In the genomic region with DNA sequence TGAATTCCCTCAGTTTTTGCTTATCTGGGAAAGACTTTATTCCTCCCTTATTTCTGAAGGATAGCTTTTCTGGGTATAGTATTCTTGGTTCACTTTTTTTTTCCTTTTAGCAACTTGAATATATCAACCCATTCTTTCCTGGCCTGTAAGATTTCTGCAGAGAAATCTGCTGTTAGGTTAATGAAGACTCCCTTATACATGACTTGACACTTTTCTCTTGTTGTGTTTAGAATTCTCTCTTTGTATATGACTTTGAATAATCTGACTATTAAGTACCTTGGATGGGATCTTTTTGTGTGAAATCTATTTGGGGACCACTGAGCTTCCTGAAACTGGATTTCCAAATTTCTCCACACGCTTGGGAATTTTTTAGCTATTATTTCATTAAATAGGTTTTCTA, we compare ENCODE assay signal across 27 cellular contexts. TPM values are rescaled to one million over a fixed set of nuclear protein-coding genes. Genes with fewer than 3 reads are reported as not detected.
DNase-seq lines count a peak whose midpoint lies in the region; ATAC-seq, FAIRE-seq and TF ChIP-seq lines count a peak whose summit lies in the region.
"Had no signal": no experiment of that assay in that cellular context is flagged by ENCODE, and none has a peak within 500 bp of the region (broad histone marks: within the 10 kb centered on the region; RNA-seq: fewer than 3 reads in every experiment).

No MANE protein-coding gene starts in this region.

- no peak overlapping the region for H2BK120ac ChIP-seq in IMR-90 (ENCODE audit: low read depth, low read length)

- in situ Hi-C loops in HepG2 (cut with HindIII; ENCODE audit: extremely low pct_ligation_motif_present, low pct_unique_long_range_greater_than_20kb) (loop anchor here (5.0 kb wide), 1 partner anchor 77 kb away; a partner anchor contains a TSS), IMR-90 (cut with MboI; ENCODE audit: low sequenced_read_pairs) (no loop called here), K562 (cut with MboI) (no loop called here)

- BruUV-seq in HepG2 (replicated peaks; lab: Mats Ljungman, UMichigan) = no TSS peak
- no TSS peak for BruUV-seq in IMR-90 (replicated peaks; lab: Mats Ljungman, UMichigan)
- no TSS peak for BruUV-seq in K562 (replicated peaks; lab: Mats Ljungman, UMichigan)

- H3K9me3 ChIP-seq in HepG2 (ENCODE audit: low read length) (peaks cover 9% of the 10 kb centered on the region), right lobe of liver (no peaks in the 10 kb centered on the region), IMR-90 (ENCODE audit: control insufficient read depth, insufficient read depth, low read length) (peaks cover 3% of the 10 kb centered on the region; the same call in 1 of the 2 replicates), K562 (replicated peaks; ENCODE audit: control insufficient read depth, insufficient read depth, low read depth, low read length) (no peaks in the 10 kb centered on the region), neutrophil (no peaks in the 10 kb centered on the region), WERI-Rb-1 (ENCODE audit: severe bottlenecking) (peaks cover 12% of the 10 kb centered on the region)
- H3K9me3 ChIP-seq: BE2C had no signal

- H3K27me3 ChIP-seq in HepG2 (ENCODE audit: control insufficient read depth in 1 of 2, insufficient read depth in 2 of 2, low read length in 2 of 2) = no peaks in the 10 kb centered on the region
- no peaks in the 10 kb centered on the region for H3K27me3 ChIP-seq in right lobe of liver
- no peaks in the 10 kb centered on the region for H3K27me3 ChIP-seq in IMR-90 (ENCODE audit: control insufficient read depth, insufficient read depth, low read length)
- no peaks in the 10 kb centered on the region for H3K27me3 ChIP-seq in K562 (ENCODE audit: control insufficient read depth in 2 of 2, insufficient read depth in 2 of 2, low read length in 2 of 2)
- H3K27me3 ChIP-seq in neutrophil = no peaks in the 10 kb centered on the region
- no peaks in the 10 kb centered on the region for H3K27me3 ChIP-seq in WERI-Rb-1 (ENCODE audit: insufficient read depth, low read depth, severe bottlenecking)
- H3K27me3 ChIP-seq: BE2C, BLaER1 had no signal

- TF ChIP-seq RAD21 in HepG2 (CRISPR knock-in tag; IDR thresholded peaks at IDR 0.05) = no peak
- no peak for TF ChIP-seq RAD21 in IMR-90 (IDR thresholded peaks at IDR 0.05; ENCODE audit: low read length)
- no peak for TF ChIP-seq RAD21 in K562 (CRISPR knock-in tag; conservative IDR thresholded peaks at IDR 0.05 in 1 of 2, IDR thresholded peaks at IDR 0.05 in 1 of 2)

- H2BK5ac ChIP-seq in IMR-90 (ENCODE audit: low read depth, low read length, poor library complexity, severe bottlenecking) = no peak overlapping the region

- H2BK15ac ChIP-seq in IMR-90 (ENCODE audit: low read depth, low read length) = no peak overlapping the region

- H2BK20ac ChIP-seq in IMR-90 (ENCODE audit: low read depth, low read length) = no peak overlapping the region

- TF ChIP-seq EP300 in HepG2 (IDR thresholded peaks at IDR 0.05; ENCODE audit: low read depth in 2 of 2, low read length in 2 of 2) (no peak), HepG2 (CRISPR knock-in tag; IDR thresholded peaks at IDR 0.05; ENCODE audit: borderline replicate concordance) (no peak), K562 (IDR thresholded peaks at IDR 0.05; ENCODE audit: low read length) (no peak)

- H3K4me1 ChIP-seq in HepG2 (ENCODE audit: insufficient read depth, low read length) (peaks cover 27% of the 10 kb centered on the region), right lobe of liver (peaks cover 0 to 22% (median 5%) of the 10 kb centered on the region in 4 donors), IMR-90 (ENCODE audit: control insufficient read depth, insufficient read depth, low read length) (no peaks in the 10 kb centered on the region), K562 (replicated peaks in 1 of 2; ENCODE audit: control insufficient read depth in 2 of 2, insufficient read depth in 2 of 2, low read length in 2 of 2) (no peaks in the 10 kb centered on the region; a peak in 1 of 5 replicates), neutrophil (ENCODE audit: control insufficient read depth in 1 of 2, insufficient read depth in 1 of 2, low read depth in 1 of 2, low read length in 1 of 2) (no peaks in the 10 kb centered on the region)
- H3K4me1 ChIP-seq: BE2C, BLaER1 had no signal

- H3K36me3 ChIP-seq in HepG2 (replicated peaks in 1 of 2; ENCODE audit: control insufficient read depth in 1 of 2, insufficient read depth in 2 of 2, low read length in 2 of 2) (no peaks in the 10 kb centered on the region), right lobe of liver (peaks cover 0 to 2% (median 0%) of the 10 kb centered on the region in 4 donors), IMR-90 (ENCODE audit: control insufficient read depth, insufficient read depth, low read length) (no peaks in the 10 kb centered on the region), K562 (ENCODE audit: control insufficient read depth, insufficient read depth, low read length) (no peaks in the 10 kb centered on the region), neutrophil (peaks cover 41% of the 10 kb centered on the region), WERI-Rb-1 (no peaks in the 10 kb centered on the region)
- H3K36me3 ChIP-seq: BE2C had no signal

- no peak for TF ChIP-seq CTCF in HepG2 (CRISPR knock-in tag; IDR thresholded peaks at IDR 0.05)
- TF ChIP-seq CTCF in right lobe of liver (IDR thresholded peaks at IDR 0.05) = no peak
- no peak for TF ChIP-seq CTCF in IMR-90 (conservative IDR thresholded peaks at IDR 0.05; ENCODE audit: low read depth, low read length)
- TF ChIP-seq CTCF in K562 (IDR thresholded peaks at IDR 0.05 in 2 of 3, conservative IDR thresholded peaks at IDR 0.05 in 1 of 3; ENCODE audit: insufficient read depth in 2 of 3, low read depth in 1 of 3, low read length in 3 of 3) = no peak
- no peak for TF ChIP-seq CTCF in neutrophil (IDR thresholded peaks at IDR 0.05)
- no peak for TF ChIP-seq CTCF in WERI-Rb-1 (IDR thresholded peaks at IDR 0.05; ENCODE audit: low read depth, low read length)

- no peak for TF ChIP-seq POLR2A in HepG2 (IDR thresholded peaks at IDR 0.05; ENCODE audit: insufficient read depth in 1 of 2, low read depth in 2 of 2, low read length in 2 of 2)
- no peak for TF ChIP-seq POLR2A in right lobe of liver (IDR thresholded peaks at IDR 0.05)
- TF ChIP-seq POLR2A in IMR-90 (IDR thresholded peaks at IDR 0.05; ENCODE audit: low read depth, low read length) = no peak
- TF ChIP-seq POLR2A in K562 (conservative IDR thresholded peaks at IDR 0.05) = no peak

- no peak overlapping the region for H4K91ac ChIP-seq in IMR-90 (ENCODE audit: insufficient read depth, low read depth, low read length)

- H2AFZ ChIP-seq in HepG2 (ENCODE audit: low read length) = no peak overlapping the region
- no peak overlapping the region for H2AFZ ChIP-seq in IMR-90 (replicated peaks; ENCODE audit: low read length, poor library complexity)
- no peak overlapping the region for H2AFZ ChIP-seq in K562 (ENCODE audit: low read depth, low read length)

- H2AK9ac ChIP-seq in IMR-90 (replicated peaks; ENCODE audit: low read depth, low read length, poor library complexity) = no peak overlapping the region

- H3K23ac ChIP-seq in IMR-90 (ENCODE audit: low read depth, low read length) = no peak overlapping the region

- 100% methylated on average over 1 of the region's 1 CpG for WGBS in HepG2 (ENCODE audit: low lambda C conversion rate)
- WGBS in right lobe of liver (ENCODE audit: insufficient coverage, low coverage, low lambda C conversion rate, missing lambda C conversion rate) = 78% methylated on average over 1 of the region's 1 CpG
- WGBS in IMR-90 (ENCODE audit: extremely low coverage in 2 of 2, insufficient read length in 1 of 2), 2 experiments = no CpG with 5 or more reads among the region's 1 CpG
- WGBS in K562 (ENCODE audit: insufficient coverage, low coverage, missing lambda C conversion rate) = 86% methylated on average over 1 of the region's 1 CpG

- no peak overlapping the region for H3K18ac ChIP-seq in IMR-90 (ENCODE audit: low read depth, low read length)

- no peaks in the 10 kb centered on the region; a peak in 1 of 4 replicates for H3K79me1 ChIP-seq in IMR-90 (ENCODE audit: low read depth in 1 of 2, low read length in 2 of 2)

- intact Hi-C loops in HepG2 (cut with micrococcal nuclease; ENCODE audit: unreplicated experiment) = no loop called here
- intact Hi-C loops in right lobe of liver (cut with DNase I) = no loop called here
- intact Hi-C loops in IMR-90 (cut with micrococcal nuclease) = no loop called here
- intact Hi-C loops in K562 (cut with micrococcal nuclease) = no loop called here

- H3K79me2 ChIP-seq in HepG2 (ENCODE audit: insufficient read depth, low read length) (no peaks in the 10 kb centered on the region), K562 (ENCODE audit: control insufficient read depth, insufficient read depth, low read length) (no peaks in the 10 kb centered on the region)

- POLR2A ChIA-PET in HepG2 (lab: Yijun Ruan, JAX) (no interaction called here), IMR-90 (lab: Charles Lee; ENCODE audit: unreplicated experiment) (no interaction called here), K562 (lab: Yijun Ruan, JAX) (no interaction called here)

- DNase-seq in HepG2 (ENCODE audit: low spot score) = no peak
- no peak for DNase-seq in right lobe of liver
- DNase-seq in IMR-90 = no peak
- no peak for DNase-seq in K562 (ENCODE audit: extremely low read depth in 1 of 4, low spot score in 3 of 4)
- no peak for DNase-seq in WERI-Rb-1
- DNase-seq: ACHN; BE2C; C1 segment of cervical spinal cord; CD4-positive, alpha-beta memory T cell; CD4-positive, CD25-positive, alpha-beta regulatory T cell; CD8-positive, alpha-beta memory T cell; COR-L47; DMS 273 treated with DMSO at 0.1 percent for 48 hours; DMS153; DMS53; DMS79; DND-41; EL; GDM1 had no signal

- CTCF ChIA-PET in HepG2 (lab: Yijun Ruan, JAX; ENCODE audit: low intra/inter-chr PET ratio, low total read pairs) (no interaction called here), IMR-90 (lab: Yijun Ruan, JAX) (no interaction called here), K562 (lab: Yijun Ruan, JAX; ENCODE audit: low intra/inter-chr PET ratio) (no interaction called here)

- H4K20me1 ChIP-seq in HepG2 (ENCODE audit: insufficient read depth, low read length) = no peaks in the 10 kb centered on the region
- no peaks in the 10 kb centered on the region for H4K20me1 ChIP-seq in IMR-90 (ENCODE audit: insufficient read depth, low read length)
- no peaks in the 10 kb centered on the region for H4K20me1 ChIP-seq in K562 (replicated peaks; ENCODE audit: control insufficient read depth, insufficient read depth, low read length)
- H4K20me1 ChIP-seq: BLaER1 had no signal

- no peak overlapping the region for H3K4ac ChIP-seq in IMR-90 (ENCODE audit: low read depth, low read length)

- H3K27ac ChIP-seq in HepG2 (ENCODE audit: extremely low read length, insufficient read depth, low read length) (no peak overlapping the region), right lobe of liver (no peak overlapping the region), IMR-90 (ENCODE audit: insufficient read depth, low read length) (no peak overlapping the region), K562 (ENCODE audit: extremely low read depth, low read depth, low read length) (no peak overlapping the region), neutrophil (peak overlapping the region; percentile 35), WERI-Rb-1 (no peak overlapping the region)
- H3K27ac ChIP-seq: 22Rv1, BLaER1 had no signal

- no peak overlapping the region for H2AK5ac ChIP-seq in IMR-90 (ENCODE audit: low read depth, low read length)

- no peak overlapping the region for H4K5ac ChIP-seq in IMR-90 (ENCODE audit: low read depth, low read length)

- H3K4me3 ChIP-seq in HepG2 (replicated peaks in 1 of 3; ENCODE audit: insufficient read depth in 1 of 3, low read depth in 2 of 3, low read length in 3 of 3) (no peak overlapping the region), right lobe of liver (no peak overlapping the region), IMR-90 (ENCODE audit: insufficient read depth, low read depth, low read length) (no peak overlapping the region), K562 (no peak overlapping the region), neutrophil (ENCODE audit: low read depth in 1 of 2, low read length in 1 of 2) (no peak overlapping the region), WERI-Rb-1 (ENCODE audit: low read depth, low read length) (no peak overlapping the region)
- H3K4me3 ChIP-seq: BLaER1, GM12878 had no signal

- no peak overlapping the region for H3K56ac ChIP-seq in IMR-90 (ENCODE audit: extremely low read depth, insufficient read depth, low read length)

- dilution Hi-C loops in IMR-90 (cut with HindIII; ENCODE audit: low sequenced_read_pairs, unreplicated experiment) = no loop called here

- no peak overlapping the region for H3K14ac ChIP-seq in IMR-90 (replicated peaks; ENCODE audit: low read depth, low read length)

- FAIRE-seq in HepG2 (lab: Jason Lieb, UNC) (no peak), K562 (lab: Jason Lieb, UNC) (no peak)
- FAIRE-seq: GM12878, GM12892, GM18507 had no signal

- ATAC-seq in HepG2 (no peak), right lobe of liver (no peak), IMR-90 (ENCODE audit: low read depth) (no peak), K562 (no peak), HG02642 (IDR thresholded peaks at IDR 0.05; ENCODE audit: poor library complexity, unreplicated experiment) (no peak), GM19328 (IDR thresholded peaks at IDR 0.05; ENCODE audit: unreplicated experiment) (no peak)
- ATAC-seq: GM12878 had no signal

- H4K8ac ChIP-seq in IMR-90 (ENCODE audit: low read depth in 2 of 2, low read length in 2 of 2) = no peak overlapping the region

- H3K9me1 ChIP-seq in IMR-90 (ENCODE audit: insufficient read depth, low read length) (0 out of 2 replicates have a peak, but pooled peaks cover 3% of the 10 kb centered on the region), K562 (ENCODE audit: control insufficient read depth, insufficient read depth, low read length) (no peaks in the 10 kb centered on the region)

- H3K4me2 ChIP-seq in HepG2 (ENCODE audit: low read depth, low read length) = no peak overlapping the region
- H3K4me2 ChIP-seq in IMR-90 (ENCODE audit: low read depth, low read length) = no peak overlapping the region
- H3K4me2 ChIP-seq in K562 (ENCODE audit: insufficient read depth, low read length) = no peak overlapping the region
- H3K4me2 ChIP-seq: BLaER1 had no signal

- H3K9ac ChIP-seq in HepG2 (ENCODE audit: insufficient read depth, low read depth, low read length) = no peak overlapping the region
- H3K9ac ChIP-seq in IMR-90 (ENCODE audit: low read depth, low read length) = no peak overlapping the region
- no peak overlapping the region for H3K9ac ChIP-seq in K562 (ENCODE audit: insufficient read depth in 1 of 2, low read depth in 2 of 2, low read length in 2 of 2)
- H3K9ac ChIP-seq: BLaER1 had no signal

RNA-seq across cellular contexts. Expression of a gene that starts 55.0 kb away (rescaled TPM):
- total RNA-seq in HepG2 (2016; rRNA removed; fragmentation: Illumina TruSeq; extraction: Trizol) (42.2 and 65.9 TPM in 2 replicates), right lobe of liver (10 to 100 TPM; 25.9 to 61.6 (median 34.7) TPM), IMR-90 (2012; rRNA removed) (29.4 and 31.7 TPM in 2 replicates), K562 (2014; rRNA removed) (39.5 and 43.1 TPM in 2 replicates), K562 (2014; rRNA removed; fragmentation: Illumina TruSeq; extraction: Trizol) (38.7 and 42.2 TPM in 2 replicates), K562 (2015; rRNA removed; fragmentation: Illumina TruSeq; extraction: Trizol) (48.5 and 52.3 TPM in 2 replicates), K562 (2021) (59.4 and 68.8 TPM in 2 replicates)
- 40.8 and 45.6 TPM in 2 replicates for total RNA-seq in HepG2 (2016; cell fraction: cytosol; rRNA removed; fragmentation: Illumina TruSeq; extraction: Trizol; ENCODE audit: low read depth)
- 45.8 and 62.7 TPM in 2 replicates for total RNA-seq in HepG2 (2016; cell fraction: insoluble cytoplasmic fraction; rRNA removed; fragmentation: Illumina TruSeq; extraction: Trizol)
- 28.2 and 29.4 TPM in 2 replicates for total RNA-seq in HepG2 (2016; cell fraction: membrane; rRNA removed; fragmentation: Illumina TruSeq; extraction: Trizol)
- total RNA-seq in HepG2 (2016; cell fraction: nucleus; rRNA removed; fragmentation: Illumina TruSeq; extraction: Trizol) = 78.0 and 81.7 TPM in 2 replicates
- polyA plus RNA-seq in HepG2 (2011; rRNA removed) (29.5 and 31.8 TPM in 2 replicates), IMR-90 (2012; rRNA removed) (27.9 and 29.5 TPM in 2 replicates), K562 (2011; rRNA removed) (33.8 and 40.9 TPM in 2 replicates), K562 (2014; fragmentation: Illumina TruSeq; extraction: Trizol) (54.6 and 61.3 TPM in 2 replicates), K562 (2014; fragmentation: Nextera tagmentation; extraction: Ambion mirVana) (10 to 100 TPM; 19.9 to 28.0 TPM), K562 (2014; rRNA removed) (41.7 and 63.4 TPM in 2 replicates)
- polyA plus RNA-seq in HepG2 (2011; cell fraction: cytosol; rRNA removed) = 22.3 TPM in 2 replicates
- 79.7 and 82.1 TPM in 2 replicates for polyA plus RNA-seq in HepG2 (2011; cell fraction: nucleus; rRNA removed)
- polyA plus RNA-seq in HepG2 (2012) = 31.0 and 35.4 TPM in 2 replicates
- 7.7 and 8.0 TPM in 2 replicates for polyA plus RNA-seq in HepG2 (2016; cell fraction: cytosol; fragmentation: Illumina TruSeq; extraction: Trizol; ENCODE audit: low read depth)
- polyA plus RNA-seq in HepG2 (2016; cell fraction: insoluble cytoplasmic fraction; fragmentation: Illumina TruSeq; extraction: Trizol; ENCODE audit: low read depth) = 62.0 and 62.2 TPM in 2 replicates
- 11.5 and 12.3 TPM in 2 replicates for polyA plus RNA-seq in HepG2 (2016; cell fraction: membrane; fragmentation: Illumina TruSeq; extraction: Trizol; ENCODE audit: low read depth)
- polyA plus RNA-seq in HepG2 (2016; cell fraction: nucleus; fragmentation: Illumina TruSeq; extraction: Trizol; ENCODE audit: insufficient read depth, low read depth) = 105 and 120 TPM in 2 replicates
- polyA minus RNA-seq in HepG2 (2011; rRNA and poly(A)+ RNA removed; ENCODE audit: low replicate concordance) = 47.2 and 114 TPM in 2 replicates
- polyA minus RNA-seq in HepG2 (2011; cell fraction: cytosol; rRNA and poly(A)+ RNA removed) = 17.3 and 18.9 TPM in 2 replicates
- polyA minus RNA-seq in HepG2 (2011; cell fraction: nucleus; rRNA and poly(A)+ RNA removed) = 106 and 114 TPM in 2 replicates
- polyA plus RNA-seq in IMR-90 (2012; cell fraction: cytosol; rRNA removed) = 17.2 TPM in 2 replicates
- polyA plus RNA-seq in IMR-90 (2012; cell fraction: nucleus; rRNA removed; ENCODE audit: low replicate concordance) = 44.6 and 59.8 TPM in 2 replicates
- 137 and 219 TPM in 2 replicates for total RNA-seq in K562 (2011; cell fraction: chromatin; rRNA removed; ENCODE audit: low replicate concordance)
- total RNA-seq in K562 (2011; cell fraction: nucleolus; rRNA removed) = 64.2 and 82.4 TPM in 2 replicates
- total RNA-seq in K562 (2011; cell fraction: nucleoplasm; rRNA removed) = 131 and 136 TPM in 2 replicates
- 20.8 and 22.2 TPM in 2 replicates for polyA plus RNA-seq in K562 (2011; cell fraction: cytosol; rRNA removed)
- 140 and 141 TPM in 2 replicates for polyA plus RNA-seq in K562 (2011; cell fraction: nucleus; rRNA removed)
- polyA plus RNA-seq in K562 (2012) = 38.2 and 52.8 TPM in 2 replicates
- polyA minus RNA-seq in K562 (2011; rRNA and poly(A)+ RNA removed) = 74.0 and 76.2 TPM in 2 replicates
- 28.2 and 29.1 TPM in 2 replicates for polyA minus RNA-seq in K562 (2011; cell fraction: cytosol; rRNA and poly(A)+ RNA removed)
- 67.2 and 117 TPM in 2 replicates for polyA minus RNA-seq in K562 (2011; cell fraction: nucleus; rRNA and poly(A)+ RNA removed)
